ENCODE assay signal across 17 cellular contexts in the genomic region with DNA sequence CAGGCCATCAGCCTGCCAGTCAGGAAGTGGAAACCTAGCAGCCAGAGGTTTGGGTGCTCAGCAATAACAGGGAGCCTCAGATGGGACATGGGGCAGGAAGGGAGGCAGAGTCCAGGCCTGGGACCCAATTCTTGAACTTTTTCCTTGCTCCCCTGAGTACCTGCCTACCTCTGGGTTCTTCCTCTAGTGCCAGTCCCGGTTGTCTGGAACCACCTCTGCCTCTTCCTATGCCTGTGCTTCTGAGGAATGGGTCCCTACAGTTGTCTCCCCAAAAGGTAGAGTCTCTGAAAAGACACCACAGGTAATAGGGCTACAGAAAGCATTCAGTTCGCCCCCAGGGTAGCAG.
"Had no signal": no experiment of that assay in that cellular context is flagged by ENCODE, and none has a peak within 500 bp of the region (broad histone marks: within the 10 kb centered on the region; RNA-seq: fewer than 3 reads in every experiment).

No MANE protein-coding gene starts in this region.

- H3K4me1 ChIP-seq: esophagus squamous epithelium, left lung, lower lobe of right lung had no signal

- H3K4me1 Mint-ChIP-seq: mesothelial cell of epicardium had no signal

- ATAC-seq: gastrocnemius medialis, left lung, left ventricle myocardium superior, lower lobe of right lung had no signal

- H3K36me3 Mint-ChIP-seq: mesothelial cell of epicardium had no signal

- H3K9me3 ChIP-seq: esophagus squamous epithelium, gastrocnemius medialis, heart right ventricle, left lung, lower lobe of right lung had no signal

- H3K36me3 ChIP-seq: esophagus squamous epithelium, gastrocnemius medialis, heart right ventricle, left lung, lower lobe of right lung had no signal

- H3K4me3 Mint-ChIP-seq: mesothelial cell of epicardium had no signal

- H3K27ac Mint-ChIP-seq: mesothelial cell of epicardium had no signal

- H3K27ac ChIP-seq: dorsolateral prefrontal cortex, esophagus squamous epithelium, gastrocnemius medialis, heart right ventricle, left lung, lower lobe of right lung had no signal

- H3K4me3 ChIP-seq: coronary artery, dorsolateral prefrontal cortex, esophagus squamous epithelium, gastrocnemius medialis, heart right ventricle, left lung, lower lobe of right lung had no signal

- DNase-seq: dermis blood vessel endothelial cell; dorsolateral prefrontal cortex; effector CD4-positive, alpha-beta T cell; effector memory CD4-positive, alpha-beta T cell; esophagus squamous epithelium; foreskin fibroblast; foreskin melanocyte; gastrocnemius medialis; glutamatergic neuron; heart right ventricle; left cardiac atrium; left lung; lower lobe of right lung; mesenchymal stem cell had no signal

- H3K27me3 ChIP-seq: esophagus squamous epithelium, gastrocnemius medialis, left lung had no signal
